In the genomic region with DNA sequence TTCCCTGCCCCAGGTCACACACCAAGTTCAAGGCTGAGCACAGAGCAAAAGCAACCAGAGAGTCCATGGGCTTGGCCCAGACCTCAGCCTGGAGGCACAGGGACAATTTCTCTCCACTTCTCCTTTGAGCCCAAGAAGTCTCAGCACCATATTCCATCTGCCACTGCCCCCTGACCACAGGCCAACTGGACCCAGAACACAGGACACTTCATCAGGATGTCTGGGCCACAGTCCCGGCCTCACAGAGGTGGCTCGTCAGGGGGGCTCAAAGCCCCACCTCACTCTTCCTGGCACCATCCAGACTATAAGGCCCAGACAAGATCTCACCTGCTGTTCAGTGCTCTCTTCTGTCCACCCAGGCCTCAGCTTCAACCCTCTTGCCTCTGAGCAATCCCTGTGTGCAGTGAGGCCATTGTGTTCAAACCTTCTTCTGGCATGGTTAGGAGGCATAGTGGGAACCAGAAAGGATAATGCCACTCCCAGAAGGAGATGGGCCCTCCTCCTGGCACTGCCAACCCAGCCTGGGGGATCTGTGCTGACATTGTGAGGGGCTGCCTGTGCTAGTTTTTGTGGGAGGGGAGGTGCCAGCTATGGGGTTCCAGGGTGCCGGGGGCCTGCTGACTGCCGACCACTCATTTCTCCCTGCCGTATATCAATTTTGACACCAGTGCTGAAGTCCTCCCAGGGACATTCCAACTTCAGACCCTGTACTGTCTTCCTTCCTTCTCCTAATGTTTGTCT, we compare ENCODE assay signal across 22 cellular contexts. TPM values are rescaled to one million over a fixed set of nuclear protein-coding genes. Genes with fewer than 3 reads are reported as not detected.
DNase-seq lines count a peak whose midpoint lies in the region; ATAC-seq and TF ChIP-seq lines count a peak whose summit lies in the region.
"Had no signal": no experiment of that assay in that cellular context is flagged by ENCODE, and none has a peak within 500 bp of the region (broad histone marks: within the 10 kb centered on the region; RNA-seq: fewer than 3 reads in every experiment).

No MANE protein-coding gene starts in this region.

- H3K79me1 ChIP-seq in neuronal stem cell (ENCODE audit: low read depth, low read length): no peaks in the 10 kb centered on the region

- no peak for TF ChIP-seq CTCF in GM13976 (IDR thresholded peaks at IDR 0.05; ENCODE audit: borderline replicate concordance, control extremely low read depth, extremely low read depth, insufficient read depth, missing control alignments)

- WGBS in neuronal stem cell (ENCODE audit: extremely low coverage in 2 of 2, insufficient read length in 2 of 2, insufficient replicate concordance in 1 of 2), 2 donors: no CpG with 5 or more reads among the region's 5 CpGs

- no peak overlapping the region for H2BK120ac ChIP-seq in neuronal stem cell (ENCODE audit: low read depth, low read length)

- peaks cover 59 to 75% of the 10 kb centered on the region in 2 donors for H3K36me3 Mint-ChIP-seq in CD4-positive, alpha-beta memory T cell
- H3K36me3 Mint-ChIP-seq in activated naive CD8-positive, alpha-beta T cell treated with anti-CD3 and anti-CD28 coated beads, Interleukin-2, amount 50 U/mL, for 24 hours (ENCODE audit: low read depth): peaks cover 8% of the 10 kb centered on the region
- H3K36me3 Mint-ChIP-seq in activated CD8-positive, alpha-beta memory T cell treated with anti-CD3 and anti-CD28 coated beads, Interleukin-2, amount 10 ng/mL, durations not matched to agents 7 days and 5 days: peaks cover 24% of the 10 kb centered on the region
- H3K36me3 Mint-ChIP-seq: mesothelial cell of epicardium had no signal

- no peak overlapping the region for H2AFZ ChIP-seq in neuronal stem cell (ENCODE audit: low read length)
- H2AFZ ChIP-seq: parathyroid adenoma had no signal

- H3K18ac ChIP-seq in neuronal stem cell (ENCODE audit: low read length): peak overlapping the region; percentile 5

- DNase-seq in AG20443 (ENCODE audit: low spot score) (peak; percentile 3), neuronal stem cell (ENCODE audit: low spot score) (no peak), GM13976 (ENCODE audit: low spot score) (no peak), GM19238 (ENCODE audit: insufficient read length, low spot score) (no peak)
- DNase-seq in CD4-positive, alpha-beta memory T cell: no peak
- peak; percentile 0 for DNase-seq in activated naive CD8-positive, alpha-beta T cell treated with anti-CD3 and anti-CD28 coated beads, Interleukin-2, amount 50 U/mL, for 24 hours
- no peak for DNase-seq in activated CD8-positive, alpha-beta memory T cell treated with anti-CD3 and anti-CD28 coated beads, Interleukin-2, amount 10 ng/mL, durations not matched to agents 7 days and 5 days
- DNase-seq: activated CD4-positive, CD25-positive, alpha-beta regulatory T cell; dermis blood vessel endothelial cell; DMS53; GDM1; left colon; MG63; NCI-H1436; sigmoid colon had no signal

- H3K27ac Mint-ChIP-seq in CD4-positive, alpha-beta memory T cell: peak overlapping the region; percentile 20 to 92 (median 73)
- H3K27ac Mint-ChIP-seq in activated naive CD8-positive, alpha-beta T cell treated with anti-CD3 and anti-CD28 coated beads, Interleukin-2, amount 50 U/mL, for 24 hours: no peak overlapping the region
- H3K27ac Mint-ChIP-seq in activated CD8-positive, alpha-beta memory T cell treated with anti-CD3 and anti-CD28 coated beads, Interleukin-2, amount 10 ng/mL, durations not matched to agents 7 days and 5 days: no peak overlapping the region
- H3K27ac Mint-ChIP-seq: mesothelial cell of epicardium; natural killer cell treated with Interleukin-12 subunit alpha and Interleukin-12 subunit beta and Interleukin-15 and Interleukin-18, amount 100 ng/mL, for 72 hours had no signal

- H3K4me2 ChIP-seq in neuronal stem cell (ENCODE audit: insufficient read depth, low read length, poor library complexity, severe bottlenecking): no peak overlapping the region

- H3K4me3 ChIP-seq in CD4-positive, alpha-beta memory T cell (ENCODE audit: low read length in 2 of 2): no peak overlapping the region
- H3K4me3 ChIP-seq in neuronal stem cell (ENCODE audit: low read length in 2 of 2): peak overlapping the region in 1 of 2 donors; percentile 7
- H3K4me3 ChIP-seq: MG63, sigmoid colon had no signal

- no peaks in the 10 kb centered on the region for H3K9me3 ChIP-seq in CD4-positive, alpha-beta memory T cell (ENCODE audit: control insufficient read depth in 1 of 2, low read length in 2 of 2)
- peaks cover 0 to 2% of the 10 kb centered on the region in 2 donors for H3K9me3 ChIP-seq in neuronal stem cell (replicated peaks in 1 of 2; ENCODE audit: control insufficient read depth in 2 of 2, insufficient read depth in 1 of 2, low read depth in 1 of 2, low read length in 2 of 2)
- H3K9me3 ChIP-seq: MG63 had no signal

- H3K36me3 ChIP-seq in CD4-positive, alpha-beta memory T cell (ENCODE audit: insufficient read depth, low read length): peaks cover 8% of the 10 kb centered on the region
- H3K36me3 ChIP-seq in neuronal stem cell (replicated peaks in 1 of 2; ENCODE audit: control insufficient read depth in 2 of 2, insufficient read depth in 2 of 2, low read length in 2 of 2): no peaks in the 10 kb centered on the region
- H3K36me3 ChIP-seq: MG63, sigmoid colon had no signal

- CTCF ChIA-PET in CD4-positive, alpha-beta memory T cell (lab: Charles Lee; ENCODE audit: partially characterized antibody): no interaction called here
- CTCF ChIA-PET in activated CD8-positive, alpha-beta memory T cell treated with anti-CD3 and anti-CD28 coated beads, Interleukin-2, amount 10 ng/mL, durations not matched to agents 7 days and 5 days (lab: Charles Lee): interaction anchor here (1.5 kb wide), 1 partner anchor 8 kb away, joined by 4 read pairs; no protein-coding TSS in a partner anchor

- POLR2A ChIA-PET in CD4-positive, alpha-beta memory T cell (lab: Charles Lee; ENCODE audit: partially characterized antibody): no interaction called here

- no peaks in the 10 kb centered on the region for H3K4me1 ChIP-seq in CD4-positive, alpha-beta memory T cell (ENCODE audit: insufficient read depth, low read length)
- no peaks in the 10 kb centered on the region for H3K4me1 ChIP-seq in neuronal stem cell (ENCODE audit: control insufficient read depth in 2 of 2, insufficient read depth in 1 of 2, low read depth in 1 of 2, low read length in 2 of 2)
- H3K4me1 ChIP-seq: parathyroid adenoma, sigmoid colon had no signal

- no peaks in the 10 kb centered on the region for H3K27me3 Mint-ChIP-seq in CD4-positive, alpha-beta memory T cell
- H3K27me3 Mint-ChIP-seq in activated naive CD8-positive, alpha-beta T cell treated with anti-CD3 and anti-CD28 coated beads, Interleukin-2, amount 50 U/mL, for 24 hours: no peaks in the 10 kb centered on the region
- no peaks in the 10 kb centered on the region for H3K27me3 Mint-ChIP-seq in activated CD8-positive, alpha-beta memory T cell treated with anti-CD3 and anti-CD28 coated beads, Interleukin-2, amount 10 ng/mL, durations not matched to agents 7 days and 5 days

- ATAC-seq in activated naive CD8-positive, alpha-beta T cell treated with anti-CD3 and anti-CD28 coated beads, Interleukin-2, amount 50 U/mL, for 24 hours: no peak
- ATAC-seq in HG03095 (IDR thresholded peaks at IDR 0.05; ENCODE audit: unreplicated experiment): no peak
- no peak for ATAC-seq in activated CD8-positive, alpha-beta memory T cell treated with anti-CD3 and anti-CD28 coated beads, Interleukin-2, amount 10 ng/mL, durations not matched to agents 7 days and 5 days
- ATAC-seq: HCT116; left colon; natural killer cell treated with Interleukin-12 subunit alpha and Interleukin-12 subunit beta and Interleukin-15 and Interleukin-18, amount 100 ng/mL, for 72 hours; SK-N-SH treated with all-trans-retinoic acid at 6 μM for 48 hours had no signal

- no peak overlapping the region for H3K14ac ChIP-seq in neuronal stem cell (ENCODE audit: low read length)

- H3K4ac ChIP-seq in neuronal stem cell (ENCODE audit: low read length): no peak overlapping the region

- H3K27ac ChIP-seq in CD4-positive, alpha-beta memory T cell (ENCODE audit: low read depth, low read length): no peak overlapping the region
- no peak overlapping the region for H3K27ac ChIP-seq in neuronal stem cell (replicated peaks; ENCODE audit: low read length)
- H3K27ac ChIP-seq: parathyroid adenoma, sigmoid colon had no signal

- H2BK12ac ChIP-seq in neuronal stem cell (ENCODE audit: low read length): no peak overlapping the region

- H3K9me3 Mint-ChIP-seq in CD4-positive, alpha-beta memory T cell: peaks cover 0 to 10% (median 3%) of the 10 kb centered on the region in 8 donors
- peaks cover 5% of the 10 kb centered on the region for H3K9me3 Mint-ChIP-seq in activated naive CD8-positive, alpha-beta T cell treated with anti-CD3 and anti-CD28 coated beads, Interleukin-2, amount 50 U/mL, for 24 hours
- H3K9me3 Mint-ChIP-seq in activated CD8-positive, alpha-beta memory T cell treated with anti-CD3 and anti-CD28 coated beads, Interleukin-2, amount 10 ng/mL, durations not matched to agents 7 days and 5 days (ENCODE audit: low read depth): peaks cover under 1% of the 10 kb centered on the region
- H3K9me3 Mint-ChIP-seq: natural killer cell treated with Interleukin-12 subunit alpha and Interleukin-12 subunit beta and Interleukin-15 and Interleukin-18, amount 100 ng/mL, for 72 hours had no signal

- in situ Hi-C loops in GM13976 (cut with MboI; ENCODE audit: low sequenced_read_pairs, unreplicated experiment): loop anchor here (25.0 kb wide), 1 partner anchor 1000 kb away; no protein-coding TSS in a partner anchor

- H2BK15ac ChIP-seq in neuronal stem cell (ENCODE audit: low read length): no peak overlapping the region

- peaks cover 8 to 33% (median 22%) of the 10 kb centered on the region in 4 donors for H3K4me1 Mint-ChIP-seq in CD4-positive, alpha-beta memory T cell
- H3K4me1 Mint-ChIP-seq in activated naive CD8-positive, alpha-beta T cell treated with anti-CD3 and anti-CD28 coated beads, Interleukin-2, amount 50 U/mL, for 24 hours: peaks cover 13% of the 10 kb centered on the region
- H3K4me1 Mint-ChIP-seq in activated CD8-positive, alpha-beta memory T cell treated with anti-CD3 and anti-CD28 coated beads, Interleukin-2, amount 10 ng/mL, durations not matched to agents 7 days and 5 days: peaks cover 26% of the 10 kb centered on the region
- H3K4me1 Mint-ChIP-seq: mesothelial cell of epicardium had no signal

- H3K4me3 Mint-ChIP-seq in CD4-positive, alpha-beta memory T cell: no peak overlapping the region
- no peak overlapping the region for H3K4me3 Mint-ChIP-seq in activated naive CD8-positive, alpha-beta T cell treated with anti-CD3 and anti-CD28 coated beads, Interleukin-2, amount 50 U/mL, for 24 hours
- H3K4me3 Mint-ChIP-seq in activated CD8-positive, alpha-beta memory T cell treated with anti-CD3 and anti-CD28 coated beads, Interleukin-2, amount 10 ng/mL, durations not matched to agents 7 days and 5 days: no peak overlapping the region
- H3K4me3 Mint-ChIP-seq: mesothelial cell of epicardium; natural killer cell treated with Interleukin-12 subunit alpha and Interleukin-12 subunit beta and Interleukin-15 and Interleukin-18, amount 100 ng/mL, for 72 hours had no signal

- H4K91ac ChIP-seq in neuronal stem cell (ENCODE audit: low read depth, low read length, poor library complexity): no peak overlapping the region

- intact Hi-C loops in CD4-positive, alpha-beta memory T cell (cut with micrococcal nuclease): no loop called here

- no peak overlapping the region for H3K9ac ChIP-seq in neuronal stem cell (ENCODE audit: low read depth, low read length, poor library complexity)
- H3K9ac ChIP-seq: parathyroid adenoma had no signal

- no peak overlapping the region for H2AK5ac ChIP-seq in neuronal stem cell (ENCODE audit: low read depth, low read length)

- H3K27me3 ChIP-seq in CD4-positive, alpha-beta memory T cell (ENCODE audit: insufficient read depth, low read length): no peaks in the 10 kb centered on the region
- no peaks in the 10 kb centered on the region for H3K27me3 ChIP-seq in neuronal stem cell (ENCODE audit: control insufficient read depth in 3 of 3, insufficient read depth in 3 of 3, low read depth in 1 of 3, low read length in 3 of 3)
- H3K27me3 ChIP-seq: MG63, sigmoid colon had no signal

- no peak overlapping the region for H4K8ac ChIP-seq in neuronal stem cell (ENCODE audit: low read depth, low read length)

- no peak overlapping the region for H3K23ac ChIP-seq in neuronal stem cell (ENCODE audit: low read depth, low read length, poor library complexity)

- H2BK5ac ChIP-seq in neuronal stem cell (ENCODE audit: low read length): no peak overlapping the region

RNA-seq across cellular contexts. Expression of gene ANTXRL, which starts 49.7 kb away (rescaled TPM):
- not detected for total RNA-seq in CD4-positive, alpha-beta memory T cell
- polyA plus RNA-seq in CD4-positive, alpha-beta memory T cell: not detected
- polyA plus RNA-seq in neuronal stem cell (2013, experiment 1 of 2): not detected
- not detected for polyA plus RNA-seq in neuronal stem cell (2013, experiment 2 of 2)
- total RNA-seq in activated CD8-positive, alpha-beta memory T cell treated with anti-CD3 and anti-CD28 coated beads, Interleukin-2, amount 10 ng/mL, durations not matched to agents 7 days and 5 days: not detected
- total RNA-seq: dermis blood vessel endothelial cell; left colon; mesothelial cell of epicardium; natural killer cell treated with Interleukin-12 subunit alpha and Interleukin-12 subunit beta and Interleukin-15 and Interleukin-18, amount 100 ng/mL, for 72 hours; sigmoid colon; temporal lobe had no signal
- polyA plus RNA-seq: sigmoid colon had no signal

Comparison
In these comparisons a context has a peak if more than half of its experiments do, and no peak if none do; other contexts are left out.
1. DNase-seq: peak in AG20443 (single experiment) and activated naive CD8-positive, alpha-beta T cell treated with anti-CD3 and anti-CD28 coated beads, Interleukin-2, amount 50 U/mL, for 24 hours (single experiment); none in CD4-positive, alpha-beta memory T cell (0 of 5), neuronal stem cell (single experiment), GM13976 (single experiment), activated CD8-positive, alpha-beta memory T cell treated with anti-CD3 and anti-CD28 coated beads, Interleukin-2, amount 10 ng/mL, durations not matched to agents 7 days and 5 days (single experiment) and GM19238 (single experiment).
2. H3K27ac Mint-ChIP-seq: peak in CD4-positive, alpha-beta memory T cell (7 of 7); none in activated naive CD8-positive, alpha-beta T cell treated with anti-CD3 and anti-CD28 coated beads, Interleukin-2, amount 50 U/mL, for 24 hours (single experiment) and activated CD8-positive, alpha-beta memory T cell treated with anti-CD3 and anti-CD28 coated beads, Interleukin-2, amount 10 ng/mL, durations not matched to agents 7 days and 5 days (single experiment).